Comparison of ENCODE assay signal across 20 cellular contexts in genomic region chr1:90731382-90732050, GRCh38. TPM values are rescaled to one million over a fixed set of nuclear protein-coding genes. Genes with fewer than 3 reads are reported as not detected.
"Had no signal": no experiment of that assay in that cellular context is flagged by ENCODE, and none has a peak within 500 bp of the region (broad histone marks: within the 10 kb centered on the region; RNA-seq: fewer than 3 reads in every experiment).

No MANE protein-coding gene starts in this region.

- DNase-seq: activated CD8-positive, alpha-beta memory T cell treated with anti-CD3 and anti-CD28 coated beads for 24 hours; head of caudate nucleus; left ventricle myocardium inferior; pancreas; stimulated activated CD4-positive, alpha-beta T cell treated with anti-CD3 and anti-CD28 coated beads, Interleukin-4, amount 100 ng/mL, for 24 hours; SW 1271; testis had no signal

- H3K36me3 Mint-ChIP-seq: stimulated activated memory B cell treated with anti-CD40 and anti-IgM and Interleukin-4, amounts not matched to agents 10 μg/mL and 1 μg/mL and 100 μg/mL, for 72 hours had no signal

- ATAC-seq: activated CD4-positive, CD25-positive, alpha-beta regulatory T cell treated with anti-CD3 and anti-CD28 coated beads, Interleukin-2, amount 50 U/mL, for 24 hours; sciatic nerve; stimulated activated memory B cell treated with anti-CD40 and anti-IgM and Interleukin-4, amounts not matched to agents 10 μg/mL and 1 μg/mL and 100 μg/mL, for 72 hours had no signal

- H3K27ac Mint-ChIP-seq: activated naive CD8-positive, alpha-beta T cell; stimulated activated memory B cell treated with anti-CD40 and anti-IgM and Interleukin-4, amounts not matched to agents 10 μg/mL and 1 μg/mL and 100 μg/mL, for 72 hours had no signal

- H3K9me3 ChIP-seq: left ventricle myocardium inferior, neutrophil, pancreas, testis had no signal

- H3K4me1 ChIP-seq: testis had no signal

- H3K4me3 ChIP-seq: pancreas had no signal

- H3K36me3 ChIP-seq: cardiac muscle cell, left ventricle myocardium inferior, neutrophil, pancreas had no signal

- H3K27ac ChIP-seq: cardiac muscle cell, left ventricle myocardium inferior, neutrophil, pancreas, testis had no signal

RNA-seq across cellular contexts. Expression of gene BARHL2, which starts 14.4 kb away (rescaled TPM):
- total RNA-seq: activated T-helper 1 cell treated with anti-CD3 and anti-CD28 coated beads, Interleukin-12 subunit alpha, Interleukin-12 subunit beta, Interleukin-2, Interleukin-4 antibody, amounts not matched to agents 30 ng/mL and 10 ng/mL and 1 ng/mL, durations not matched to agents 14 hours and 24 hours and 36 hours; cardiac muscle cell; epithelial cell of proximal tubule; kidney epithelial cell; left ventricle myocardium inferior; mononuclear cell; pancreas; pulmonary artery endothelial cell; sciatic nerve; smooth muscle cell; ureter had no signal
